ENCODE assay signal across 8 cellular contexts in genomic region chr4:80265571-80266266, GRCh38. TPM values are rescaled to one million over a fixed set of nuclear protein-coding genes. Genes with fewer than 3 reads are reported as not detected.
DNase-seq lines count a peak whose midpoint lies in the region; ATAC-seq, FAIRE-seq and TF ChIP-seq lines count a peak whose summit lies in the region.

No MANE protein-coding gene starts in this region.

- H3K36me3 Mint-ChIP-seq in endodermal cell (ENCODE audit: low read depth) (no peaks in the 10 kb centered on the region), neural crest cell (ENCODE audit: low read depth) (peaks cover 5% of the 10 kb centered on the region)

- H3K27ac Mint-ChIP-seq in endodermal cell (no peak overlapping the region), neural crest cell (ENCODE audit: unreplicated experiment) (no peak overlapping the region)

- no peak for FAIRE-seq in D721Med (lab: Jason Lieb, UNC)

- no peaks in the 10 kb centered on the region for H3K9me3 ChIP-seq in endodermal cell (ENCODE audit: control insufficient read depth, low read length)

- H3K27me3 Mint-ChIP-seq in endodermal cell (ENCODE audit: insufficient read depth) (peaks cover 100% of the 10 kb centered on the region), neural crest cell (ENCODE audit: low read depth) (peaks cover 100% of the 10 kb centered on the region)

- ATAC-seq in HG03139 (IDR thresholded peaks at IDR 0.05; ENCODE audit: unreplicated experiment) = no peak

- WGBS in endodermal cell (ENCODE audit: insufficient coverage in 1 of 2, insufficient read length in 1 of 2), 2 experiments = 1 to 4% methylated on average over 15 to 36 of the region's 36 CpGs

- H3K4me1 Mint-ChIP-seq in endodermal cell = peaks cover 48% of the 10 kb centered on the region
- peaks cover 19% of the 10 kb centered on the region for H3K4me1 Mint-ChIP-seq in neural crest cell

- peak overlapping the region; percentile 68 for H3K4me3 Mint-ChIP-seq in endodermal cell
- peak overlapping the region; percentile 94 for H3K4me3 Mint-ChIP-seq in neural crest cell

- no peak overlapping the region for H3K27ac ChIP-seq in endodermal cell (ENCODE audit: low read depth, low read length)

- H3K4me1 ChIP-seq in endodermal cell (ENCODE audit: control insufficient read depth, insufficient read depth, low read length) = peaks cover 12% of the 10 kb centered on the region

- TF ChIP-seq CTCF in GM06990 (IDR thresholded peaks at IDR 0.05; ENCODE audit: insufficient read depth, low read length, poor library complexity, severe bottlenecking) = no peak
- TF ChIP-seq CTCF in endodermal cell (conservative IDR thresholded peaks at IDR 0.05) = no peak
- no peak for TF ChIP-seq CTCF in neural crest cell (conservative IDR thresholded peaks at IDR 0.05)
- TF ChIP-seq CTCF in D721Med (IDR thresholded peaks at IDR 0.05; ENCODE audit: insufficient read depth, missing control alignments) = no peak

- H3K36me3 ChIP-seq in GM06990 (ENCODE audit: control insufficient read depth, insufficient read depth, low read length) (no peaks in the 10 kb centered on the region), endodermal cell (ENCODE audit: control insufficient read depth, insufficient read depth, low read length) (no peaks in the 10 kb centered on the region)

- H3K27me3 ChIP-seq in GM06990 (replicated peaks; ENCODE audit: control insufficient read depth, insufficient read depth, low read length) = peaks cover 6% of the 10 kb centered on the region
- H3K27me3 ChIP-seq in endodermal cell (ENCODE audit: control insufficient read depth, insufficient read depth, low read length, poor library complexity, severe bottlenecking) = peaks cover 100% of the 10 kb centered on the region

- H3K4me3 ChIP-seq in GM06990 (replicated peaks; ENCODE audit: low read depth, low read length) (peak overlapping the region; percentile 40), endodermal cell (ENCODE audit: low read length) (peak overlapping the region; percentile 82)

- H3K9me3 Mint-ChIP-seq in endodermal cell (no peaks in the 10 kb centered on the region), neural crest cell (no peaks in the 10 kb centered on the region)

- DNase-seq in GM06990 (ENCODE audit: extremely low read depth, insufficient read length) = no peak
- DNase-seq in NCI-H226 = peak; percentile 59
- peak; percentile 63 for DNase-seq in endodermal cell
- DNase-seq in neural crest cell (ENCODE audit: low read depth, low spot score) = no peak
- DNase-seq in mucosa of gallbladder (ENCODE audit: low spot score) = no peak
- no peak for DNase-seq in RKO (ENCODE audit: low spot score)
- DNase-seq in D721Med (ENCODE audit: insufficient read length, low spot score) = no peak

- H3K9ac ChIP-seq in endodermal cell (ENCODE audit: extremely low read depth, low read length, poor library complexity, severe bottlenecking) = no peak overlapping the region

RNA-seq across cellular contexts. Expression of gene FGF5, which starts 0.7 kb away (rescaled TPM):
- total RNA-seq in endodermal cell = 1 to 10 TPM in 1 of 2 donors, under 1 TPM in 1; 0.49 to 1.6 TPM
- not detected for polyA plus RNA-seq in endodermal cell (2013, experiment 1 of 2)
- polyA plus RNA-seq in endodermal cell (2013, experiment 2 of 2) = 0.08 TPM
- not detected in 2 replicates for total RNA-seq in neural crest cell
- total RNA-seq in mucosa of gallbladder = 0.12 TPM

Comparison
In these comparisons a context has a peak if more than half of its experiments do, and no peak if none do; other contexts are left out.
1. DNase-seq: peak in NCI-H226 (single experiment) and endodermal cell (single experiment); none in GM06990 (single experiment), neural crest cell (single experiment), mucosa of gallbladder (single experiment), RKO (single experiment) and D721Med (single experiment).